In the genomic region with DNA sequence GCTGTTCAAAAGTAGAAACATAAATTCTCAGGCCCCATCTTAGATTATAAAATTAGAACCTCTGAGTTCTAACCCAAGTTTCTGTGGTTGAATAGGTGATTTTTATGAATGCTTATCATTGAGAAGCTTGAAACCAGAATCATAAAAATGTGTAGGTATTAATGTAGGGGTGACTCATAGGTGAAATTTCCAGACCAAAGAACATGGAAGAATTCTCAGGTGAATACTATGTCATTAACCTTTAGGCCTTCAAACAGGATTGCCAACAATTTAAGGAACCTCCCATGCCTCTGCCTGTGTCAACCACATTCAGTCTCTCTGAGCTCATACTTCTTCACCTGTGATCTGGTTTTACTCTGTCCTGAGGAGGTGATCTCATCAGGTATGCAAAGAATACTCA, we compare ENCODE assay signal across 15 cellular contexts.
DNase-seq lines count a peak whose midpoint lies in the region; ATAC-seq and TF ChIP-seq lines count a peak whose summit lies in the region.
"Had no signal": no experiment of that assay in that cellular context is flagged by ENCODE, and none has a peak within 500 bp of the region (broad histone marks: within the 10 kb centered on the region; RNA-seq: fewer than 3 reads in every experiment).

No MANE protein-coding gene starts in this region.

- H3K36me3 ChIP-seq in mammary epithelial cell (ENCODE audit: insufficient read depth, low read length) (no peaks in the 10 kb centered on the region), aorta (ENCODE audit: control insufficient read depth in 1 of 2, insufficient read depth in 2 of 2, low read length in 1 of 2) (no peaks in the 10 kb centered on the region), heart right ventricle (no peaks in the 10 kb centered on the region), uterus (no peaks in the 10 kb centered on the region)
- H3K36me3 ChIP-seq: adrenal gland, ovary had no signal

- in situ Hi-C loops in mammary epithelial cell (cut with MboI; ENCODE audit: low sequenced_read_pairs in 2 of 2), result no loop called here

- no peak overlapping the region for H3K9ac ChIP-seq in mammary epithelial cell (ENCODE audit: insufficient read depth, low read length)

- TF ChIP-seq POLR2A in uterus (IDR thresholded peaks at IDR 0.05), result no peak

- H3K27ac ChIP-seq in mammary epithelial cell (ENCODE audit: insufficient read depth, low read depth, low read length) (no peak overlapping the region), aorta (ENCODE audit: low read depth in 1 of 2, low read length in 2 of 2) (no peak overlapping the region), heart right ventricle (no peak overlapping the region), uterus (no peak overlapping the region)
- H3K27ac ChIP-seq: adrenal gland, coronary artery, ovary, testis had no signal

- BruUV-seq in mammary epithelial cell (replicated peaks; lab: Mats Ljungman, UMichigan), result no TSS peak

- peaks cover 14% of the 10 kb centered on the region for H3K4me1 ChIP-seq in mammary epithelial cell (ENCODE audit: insufficient read depth, low read length)
- no peaks in the 10 kb centered on the region for H3K4me1 ChIP-seq in aorta (ENCODE audit: control insufficient read depth in 1 of 2, insufficient read depth in 2 of 2, low read length in 2 of 2)
- no peaks in the 10 kb centered on the region for H3K4me1 ChIP-seq in heart right ventricle
- no peaks in the 10 kb centered on the region for H3K4me1 ChIP-seq in uterus
- H3K4me1 ChIP-seq: adrenal gland, testis had no signal

- intact Hi-C loops in mammary epithelial cell (cut with micrococcal nuclease) (no loop called here), aorta (cut with DNase I) (no loop called here), heart right ventricle (cut with DNase I) (no loop called here), uterus (cut with DNase I; ENCODE audit: low total_unique reads) (no loop called here)

- no peak overlapping the region for H3K4me2 ChIP-seq in mammary epithelial cell (ENCODE audit: insufficient read depth, low read depth, low read length)

- H3K27me3 ChIP-seq in mammary epithelial cell (ENCODE audit: insufficient read depth, low read length) (peaks cover under 1% of the 10 kb centered on the region), aorta (ENCODE audit: control insufficient read depth in 1 of 2, insufficient read depth in 2 of 2, low read length in 1 of 2) (no peaks in the 10 kb centered on the region), heart right ventricle (no peaks in the 10 kb centered on the region), uterus (no peaks in the 10 kb centered on the region)
- H3K27me3 ChIP-seq: adrenal gland, ovary, testis had no signal

- peak; percentile 8 for DNase-seq in SIG-M5 treated with dmso at 0.1 percent for 504 hours (lab: John Stamatoyannopoulos, UW; ENCODE audit: unreplicated experiment)
- no peak for DNase-seq in SIG-M5 (lab: John Stamatoyannopoulos, UW)
- DNase-seq in mammary epithelial cell, result peak; percentile 93
- no peak for DNase-seq in aorta
- no peak for DNase-seq in heart right ventricle
- DNase-seq in activated CD4-positive, CD25-positive, alpha-beta regulatory T cell (lab: John Stamatoyannopoulos, UW), result no peak
- no peak for DNase-seq in uterus
- DNase-seq: activated T-cell treated with anti-CD3 and anti-CD28 coated beads for 4 hours; adrenal gland; CD4-positive, alpha-beta memory T cell; NCI-H2171; ovary; testis had no signal

- no peaks in the 10 kb centered on the region for H3K79me2 ChIP-seq in mammary epithelial cell (ENCODE audit: insufficient read depth, low read length)

- no peak for TF ChIP-seq CTCF in mammary epithelial cell (conservative IDR thresholded peaks at IDR 0.05 in 1 of 2, IDR thresholded peaks at IDR 0.05 in 1 of 2; ENCODE audit: extremely low read depth in 1 of 2, insufficient read depth in 1 of 2, low read depth in 1 of 2, low read length in 2 of 2)
- TF ChIP-seq CTCF in heart right ventricle (IDR thresholded peaks at IDR 0.05), result no peak
- no peak for TF ChIP-seq CTCF in uterus (IDR thresholded peaks at IDR 0.05)

- CTCF ChIA-PET in mammary epithelial cell (lab: Charles Lee; ENCODE audit: low non-redundant PET), result no interaction called here

- H3K4me3 ChIP-seq in mammary epithelial cell (replicated peaks in 1 of 3; ENCODE audit: insufficient read depth in 1 of 3, low read depth in 2 of 3, low read length in 3 of 3), result no peak overlapping the region
- H3K4me3 ChIP-seq in aorta (ENCODE audit: low read length in 2 of 2), result no peak overlapping the region
- no peak overlapping the region for H3K4me3 ChIP-seq in heart right ventricle
- H3K4me3 ChIP-seq in uterus, result no peak overlapping the region
- H3K4me3 ChIP-seq: adrenal gland, coronary artery, ovary, testis had no signal

- no peaks in the 10 kb centered on the region for H4K20me1 ChIP-seq in mammary epithelial cell (ENCODE audit: insufficient read depth, low read length)

- dilution Hi-C loops in mammary epithelial cell (cut with HindIII; ENCODE audit: low sequenced_read_pairs), result no loop called here

- H2AFZ ChIP-seq in mammary epithelial cell (ENCODE audit: low read depth, low read length), result no peak overlapping the region

- peak; percentile 43 for ATAC-seq in HG03095 (IDR thresholded peaks at IDR 0.05; ENCODE audit: unreplicated experiment)
- peak; percentile 36 for ATAC-seq in aorta (ENCODE audit: low FRiP score)
- no peak for ATAC-seq in heart right ventricle

- H3K9me3 ChIP-seq in mammary epithelial cell (replicated peaks; ENCODE audit: insufficient read depth, low read length), result no peaks in the 10 kb centered on the region
- no peaks in the 10 kb centered on the region for H3K9me3 ChIP-seq in aorta (ENCODE audit: control insufficient read depth, low read length)
- peaks cover 0 to 7% (median 0%) of the 10 kb centered on the region in 11 donors for H3K9me3 ChIP-seq in heart right ventricle
- H3K9me3 ChIP-seq in uterus, result no peaks in the 10 kb centered on the region
- H3K9me3 ChIP-seq: adrenal gland, ovary, testis had no signal

Comparison
In these comparisons a context has a peak if more than half of its experiments do, and no peak if none do; other contexts are left out.
1. DNase-seq: peak in SIG-M5 treated with dmso at 0.1 percent for 504 hours (single experiment) and mammary epithelial cell (single experiment); none in SIG-M5 (single experiment), aorta (0 of 2), heart right ventricle (0 of 2), activated CD4-positive, CD25-positive, alpha-beta regulatory T cell (0 of 4) and uterus (0 of 2).
2. ATAC-seq: peak in HG03095 (single experiment) and aorta (single experiment); none in heart right ventricle (0 of 8).